Comparison of ENCODE assay signal across 17 cellular contexts in the genomic region with DNA sequence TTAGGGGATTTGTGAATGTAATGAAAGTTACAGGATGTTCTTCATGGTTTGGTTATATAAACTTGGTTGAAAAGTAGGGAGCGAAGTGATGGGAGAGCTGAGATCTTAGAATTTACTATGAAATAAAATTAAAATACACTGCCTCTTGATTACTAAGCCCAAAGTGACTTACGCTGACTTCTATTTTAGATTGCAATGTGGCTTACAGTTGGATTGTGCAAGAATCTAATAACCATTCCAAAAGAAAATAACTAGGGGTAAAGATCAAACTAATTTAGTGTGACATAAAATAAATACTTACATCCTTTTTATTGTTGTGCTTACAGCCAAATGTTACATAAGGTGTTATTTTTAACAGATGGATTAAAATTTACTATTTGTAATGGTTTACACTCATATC. TPM values are rescaled to one million over a fixed set of nuclear protein-coding genes. Genes with fewer than 3 reads are reported as not detected.
"Had no signal": no experiment of that assay in that cellular context is flagged by ENCODE, and none has a peak within 500 bp of the region (broad histone marks: within the 10 kb centered on the region; RNA-seq: fewer than 3 reads in every experiment).

No MANE protein-coding gene starts in this region.

- H3K4me1 Mint-ChIP-seq: activated CD4-positive, alpha-beta T cell treated with anti-CD3 and anti-CD28 coated beads for 36 hours had no signal

- H3K9me3 Mint-ChIP-seq: activated naive CD4-positive, alpha-beta T cell treated with anti-CD3 and anti-CD28 coated beads for 36 hours; neural crest cell had no signal

- H3K4me3 ChIP-seq: adrenal gland, left lung, ovary had no signal

- H3K4me1 ChIP-seq: left lung had no signal

- DNase-seq: activated CD4-positive, alpha-beta T cell treated with anti-CD3 and anti-CD28 coated beads for 36 hours; activated CD8-positive, alpha-beta memory T cell treated with anti-CD3 and anti-CD28 coated beads, Interleukin-2, amount 50 U/mL, for 48 hours; activated CD8-positive, alpha-beta T cell treated with anti-CD3 and anti-CD28 coated beads, Interleukin-2, amount 10 ng/mL, durations not matched to agents 7 days and 5 days; activated naive CD4-positive, alpha-beta T cell treated with anti-CD3 and anti-CD28 coated beads for 36 hours; adrenal gland; caudate nucleus; cortex of kidney; effector CD8-positive, alpha-beta T cell; head of caudate nucleus; left lung; mesendoderm; ovary; stimulated activated CD4-positive, alpha-beta T cell treated with anti-CD3 and anti-CD28 coated beads, Interleukin-4, amount 100 ng/mL, for 4 hours; T-helper 1 cell; WERI-Rb-1 had no signal

- ATAC-seq: activated CD4-positive, alpha-beta T cell treated with anti-CD3 and anti-CD28 coated beads for 36 hours; activated CD8-positive, alpha-beta T cell treated with anti-CD3 and anti-CD28 coated beads, Interleukin-2, amount 10 ng/mL, durations not matched to agents 7 days and 5 days; left lung had no signal

- H3K27me3 Mint-ChIP-seq: activated CD4-positive, alpha-beta T cell treated with anti-CD3 and anti-CD28 coated beads for 36 hours had no signal

- H3K27ac ChIP-seq: adrenal gland, epithelial cell of prostate, left lung, ovary, WERI-Rb-1 had no signal

- H3K27ac Mint-ChIP-seq: activated CD4-positive, alpha-beta T cell treated with anti-CD3 and anti-CD28 coated beads for 36 hours; activated CD8-positive, alpha-beta T cell treated with anti-CD3 and anti-CD28 coated beads, Interleukin-2, amount 10 ng/mL, durations not matched to agents 7 days and 5 days; activated naive CD4-positive, alpha-beta T cell treated with anti-CD3 and anti-CD28 coated beads for 36 hours had no signal

- H3K9me3 ChIP-seq: adrenal gland, left lung, ovary had no signal

- H3K4me3 Mint-ChIP-seq: activated CD4-positive, alpha-beta T cell treated with anti-CD3 and anti-CD28 coated beads for 36 hours; activated CD8-positive, alpha-beta T cell treated with anti-CD3 and anti-CD28 coated beads, Interleukin-2, amount 10 ng/mL, durations not matched to agents 7 days and 5 days; activated naive CD4-positive, alpha-beta T cell treated with anti-CD3 and anti-CD28 coated beads for 36 hours; neural crest cell had no signal

- H3K27me3 ChIP-seq: adrenal gland, left lung, ovary had no signal

- H3K36me3 ChIP-seq: adrenal gland, ovary, WERI-Rb-1 had no signal

RNA-seq across cellular contexts. Expression of gene WNT16, which starts 15.3 kb away (rescaled TPM):
- total RNA-seq: activated CD4-positive, alpha-beta T cell treated with anti-CD3 and anti-CD28 coated beads for 36 hours; activated CD8-positive, alpha-beta T cell treated with anti-CD3 and anti-CD28 coated beads, Interleukin-2, amount 10 ng/mL, durations not matched to agents 7 days and 5 days; activated naive CD4-positive, alpha-beta T cell treated with anti-CD3 and anti-CD28 coated beads for 36 hours; left lung; neural crest cell had no signal
